8 cellular contexts compared by ENCODE assay signal in the genomic region with DNA sequence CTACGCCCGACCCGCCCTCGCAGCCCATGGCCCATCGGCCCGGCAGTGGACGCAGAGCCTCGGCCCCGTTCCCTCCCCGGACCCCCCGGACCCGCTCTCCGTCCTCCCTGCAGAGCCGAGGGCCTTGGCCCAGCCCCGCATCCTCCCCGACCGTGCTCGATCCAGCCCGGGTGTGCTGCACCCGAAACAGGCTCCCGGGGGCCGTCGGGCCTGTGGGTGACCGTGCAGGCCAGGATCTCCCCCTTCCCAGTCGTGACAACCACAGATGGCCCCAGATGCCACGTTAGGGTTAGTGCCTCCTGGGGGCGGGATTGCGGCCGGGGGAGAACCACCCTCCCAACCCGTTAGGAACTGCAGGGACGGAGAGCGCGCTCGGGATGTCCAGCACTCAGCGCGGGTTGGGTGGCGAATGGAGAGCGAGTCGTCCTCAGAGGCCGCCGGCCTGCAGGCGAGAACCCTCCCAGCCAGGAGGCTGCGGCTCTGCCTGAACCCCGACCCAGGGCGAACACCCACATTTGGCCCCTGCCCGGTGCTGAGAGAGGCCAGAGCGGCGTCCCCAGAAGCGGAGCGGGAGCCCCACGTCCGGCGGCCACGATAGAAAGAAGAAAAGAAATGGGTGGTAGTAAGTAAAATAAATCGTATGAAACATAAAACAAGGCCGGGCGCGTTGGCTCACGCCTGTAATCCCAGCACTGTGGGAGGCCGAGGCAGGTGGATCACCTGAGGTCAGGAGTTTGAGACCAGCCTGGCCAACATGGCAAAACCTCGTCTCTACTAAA. TPM values are rescaled to one million over a fixed set of nuclear protein-coding genes. Genes with fewer than 3 reads are reported as not detected.
A peak's percentile ranks its signal among the peaks of the same experiment; 100 is the strongest.
DNase-seq lines count a peak whose midpoint lies in the region; ATAC-seq and TF ChIP-seq lines count a peak whose summit lies in the region.

No MANE protein-coding gene starts in this region.

- H3K9me3 ChIP-seq in Caco-2 = no peaks in the 10 kb centered on the region
- H3K9me3 ChIP-seq in right atrium auricular region = no peaks in the 10 kb centered on the region

- H3K4me1 ChIP-seq in Caco-2 (peaks cover 5% of the 10 kb centered on the region; the same call in 1 of the 2 replicates), right atrium auricular region (peaks cover 0 to 8% of the 10 kb centered on the region in 2 donors)

- peak overlapping the region; percentile 56 for H3K4me3 ChIP-seq in Caco-2 (ENCODE audit: low read depth, low read length)
- H3K4me3 ChIP-seq in right atrium auricular region = peak overlapping the region; percentile 70 to 94

- H3K27ac Mint-ChIP-seq in Caco-2 (ENCODE audit: unreplicated experiment) (peak overlapping the region; percentile 55), HFFc6 (peak overlapping the region; percentile 54)
- H3K27ac Mint-ChIP-seq in activated naive CD8-positive, alpha-beta T cell treated with anti-CD3 and anti-CD28 coated beads, Interleukin-2, amount 10 ng/mL, durations not matched to agents 7 days and 5 days = peak overlapping the region; percentile 65

- H3K27me3 ChIP-seq in Caco-2 (replicated peaks; ENCODE audit: control insufficient read depth, insufficient read depth, low read length) (no peaks in the 10 kb centered on the region), right atrium auricular region (no peaks in the 10 kb centered on the region)

- CTCF ChIA-PET in Caco-2 (lab: Charles Lee) = interaction anchor here (0.6 to 1.6 kb wide), 3 partner anchors 17 to 294 kb away, joined by 3 to 13 read pairs (median 3); a partner anchor contains a TSS

- intact Hi-C loops in Caco-2 (cut with micrococcal nuclease; ENCODE audit: unreplicated experiment) (loop anchor here (1.0 kb wide), 1 partner anchor 18 kb away; a partner anchor contains a TSS), sciatic nerve (cut with DNase I) (no loop called here)

- no TSS peak for BruUV-seq in Caco-2 (replicated peaks; lab: Mats Ljungman, UMichigan)

- H3K4me1 Mint-ChIP-seq in Caco-2 (ENCODE audit: low read depth, unreplicated experiment) (peaks cover 7% of the 10 kb centered on the region), HFFc6 (ENCODE audit: low read depth) (peaks cover 6% of the 10 kb centered on the region; the same call in 1 of the 2 replicates)
- peaks cover 5% of the 10 kb centered on the region for H3K4me1 Mint-ChIP-seq in activated naive CD8-positive, alpha-beta T cell treated with anti-CD3 and anti-CD28 coated beads, Interleukin-2, amount 10 ng/mL, durations not matched to agents 7 days and 5 days

- H3K27ac ChIP-seq in right atrium auricular region = peak overlapping the region; percentile 86 to 94

- POLR2A ChIA-PET in Caco-2 (lab: Charles Lee) = interaction anchor here (0.6 to 0.9 kb wide), 2 partner anchors 17 to 967 kb away, joined by 3 to 8 read pairs; a partner anchor contains a TSS
- POLR2A ChIA-PET in activated naive CD8-positive, alpha-beta T cell treated with anti-CD3 and anti-CD28 coated beads, Interleukin-2, amount 10 ng/mL, durations not matched to agents 7 days and 5 days (lab: Charles Lee) = interaction anchor here (0.7 to 2.7 kb wide), 7 partner anchors 15 to 44 kb away, joined by 3 to 32 read pairs (median 7); a partner anchor contains a TSS

- DNase-seq in Caco-2 (peak in 1 of 2 experiments; percentile 32), HFFc6 (no peak), right atrium auricular region (ENCODE audit: low spot score) (no peak), sciatic nerve (ENCODE audit: low spot score) (peak; percentile 78), NCI-H1930 (lab: John Stamatoyannopoulos, UW) (no peak)
- DNase-seq in activated naive CD8-positive, alpha-beta T cell treated with anti-CD3 and anti-CD28 coated beads, Interleukin-2, amount 10 ng/mL, durations not matched to agents 7 days and 5 days = no peak

- TF ChIP-seq CTCF in Caco-2 (IDR thresholded peaks at IDR 0.05; ENCODE audit: insufficient read depth in 1 of 2, low read depth in 1 of 2, low read length in 1 of 2, severe bottlenecking in 1 of 2, unreplicated experiment in 1 of 2) (no peak), HFFc6 (IDR thresholded peaks at IDR 0.05) (no peak; the same call in 1 of the 2 replicates), right atrium auricular region (IDR thresholded peaks at IDR 0.05) (no peak)

- H3K36me3 Mint-ChIP-seq in Caco-2 (ENCODE audit: insufficient read depth, unreplicated experiment) (peaks cover 19% of the 10 kb centered on the region), HFFc6 (ENCODE audit: low read depth) (peaks cover 9% of the 10 kb centered on the region; the same call in 1 of the 2 replicates)
- peaks cover 2% of the 10 kb centered on the region for H3K36me3 Mint-ChIP-seq in activated naive CD8-positive, alpha-beta T cell treated with anti-CD3 and anti-CD28 coated beads, Interleukin-2, amount 10 ng/mL, durations not matched to agents 7 days and 5 days

- H3K4me3 Mint-ChIP-seq in Caco-2 (ENCODE audit: unreplicated experiment) = peak overlapping the region; percentile 72
- peak overlapping the region; percentile 83 for H3K4me3 Mint-ChIP-seq in HFFc6
- H3K4me3 Mint-ChIP-seq in activated naive CD8-positive, alpha-beta T cell treated with anti-CD3 and anti-CD28 coated beads, Interleukin-2, amount 10 ng/mL, durations not matched to agents 7 days and 5 days = peak overlapping the region; percentile 81

- H3K27me3 Mint-ChIP-seq in Caco-2 (ENCODE audit: insufficient read depth, unreplicated experiment) (no peaks in the 10 kb centered on the region), HFFc6 (ENCODE audit: insufficient read depth) (peaks cover 5% of the 10 kb centered on the region)
- H3K27me3 Mint-ChIP-seq in activated naive CD8-positive, alpha-beta T cell treated with anti-CD3 and anti-CD28 coated beads, Interleukin-2, amount 10 ng/mL, durations not matched to agents 7 days and 5 days = peaks cover 2% of the 10 kb centered on the region

- peaks cover 11% of the 10 kb centered on the region for H3K9me3 Mint-ChIP-seq in Caco-2 (ENCODE audit: unreplicated experiment)
- H3K9me3 Mint-ChIP-seq in HFFc6 = peaks cover 12% of the 10 kb centered on the region
- H3K9me3 Mint-ChIP-seq in activated naive CD8-positive, alpha-beta T cell treated with anti-CD3 and anti-CD28 coated beads, Interleukin-2, amount 10 ng/mL, durations not matched to agents 7 days and 5 days = no peaks in the 10 kb centered on the region

- no peaks in the 10 kb centered on the region for H3K36me3 ChIP-seq in Caco-2 (ENCODE audit: control insufficient read depth, insufficient read depth, low read length)
- H3K36me3 ChIP-seq in right atrium auricular region = no peaks in the 10 kb centered on the region

- ATAC-seq in activated naive CD8-positive, alpha-beta T cell treated with anti-CD3 and anti-CD28 coated beads, Interleukin-2, amount 10 ng/mL, durations not matched to agents 7 days and 5 days (ENCODE audit: low read depth) = peak; percentile 34
- ATAC-seq in sciatic nerve = peak; percentile 45
- ATAC-seq in GM18868 (IDR thresholded peaks at IDR 0.05; ENCODE audit: unreplicated experiment) = no peak
- no peak for ATAC-seq in HG02884 (IDR thresholded peaks at IDR 0.05; ENCODE audit: unreplicated experiment)

RNA-seq across cellular contexts. Expression of a gene that starts 6.7 kb away (rescaled TPM):
- total RNA-seq in Caco-2 (2022) = 0.73 and 1.3 TPM in 2 replicates
- total RNA-seq in HFFc6 (2021; fragmentation: NEBNext Ultra II Directional; extraction: Animal tissue kit (Norgen Biotek cat#: 25700)) = under 1 TPM; 0.11 to 0.47 (median 0.21) TPM
- 1 to 10 TPM in 1 of 2 experiments, under 1 TPM in 1; 0.44 to 1.0 TPM for total RNA-seq in activated naive CD8-positive, alpha-beta T cell treated with anti-CD3 and anti-CD28 coated beads, Interleukin-2, amount 10 ng/mL, durations not matched to agents 7 days and 5 days
- not detected for total RNA-seq in right atrium auricular region
- total RNA-seq in sciatic nerve = 1.1 TPM

RNA-seq across cellular contexts. Expression of a gene that starts 17.7 kb away (rescaled TPM):
- total RNA-seq in Caco-2 (2022) = 11.5 and 14.9 TPM in 2 replicates
- total RNA-seq in HFFc6 (2021; fragmentation: NEBNext Ultra II Directional; extraction: Animal tissue kit (Norgen Biotek cat#: 25700)) = 10 to 100 TPM; 20.2 to 24.7 (median 21.1) TPM
- total RNA-seq in activated naive CD8-positive, alpha-beta T cell treated with anti-CD3 and anti-CD28 coated beads, Interleukin-2, amount 10 ng/mL, durations not matched to agents 7 days and 5 days = 10 to 100 TPM; 27.0 to 27.2 TPM
- total RNA-seq in right atrium auricular region = 10 to 100 TPM; 30.3 to 33.2 TPM
- 18.5 TPM for total RNA-seq in sciatic nerve

RNA-seq across cellular contexts. Expression of a gene that starts 28.8 kb away (rescaled TPM):
- total RNA-seq in Caco-2 (2022) = 1.3 and 2.4 TPM in 2 replicates
- total RNA-seq in HFFc6 (2021; fragmentation: NEBNext Ultra II Directional; extraction: Animal tissue kit (Norgen Biotek cat#: 25700)) = not detected
- under 1 TPM; 0.40 to 0.53 TPM for total RNA-seq in activated naive CD8-positive, alpha-beta T cell treated with anti-CD3 and anti-CD28 coated beads, Interleukin-2, amount 10 ng/mL, durations not matched to agents 7 days and 5 days
- 10 to 100 TPM in 1 of 2 donors, 1 to 10 TPM in 1; 9.6 to 26.8 TPM for total RNA-seq in right atrium auricular region
- total RNA-seq in sciatic nerve = 31.6 TPM

RNA-seq across cellular contexts. Expression of a gene that starts 42.0 kb away (rescaled TPM):
- total RNA-seq in Caco-2 (2022) = 129 and 133 TPM in 2 replicates
- 10 to 100 TPM; 63.8 to 79.9 (median 64.6) TPM for total RNA-seq in HFFc6 (2021; fragmentation: NEBNext Ultra II Directional; extraction: Animal tissue kit (Norgen Biotek cat#: 25700))
- 10 to 100 TPM; 49.2 to 51.5 TPM for total RNA-seq in activated naive CD8-positive, alpha-beta T cell treated with anti-CD3 and anti-CD28 coated beads, Interleukin-2, amount 10 ng/mL, durations not matched to agents 7 days and 5 days
- 10 to 100 TPM; 55.8 to 75.0 TPM for total RNA-seq in right atrium auricular region
- total RNA-seq in sciatic nerve = 40.2 TPM

RNA-seq across cellular contexts. Expression of a gene that starts 54.2 kb away (rescaled TPM):
- total RNA-seq in Caco-2 (2022) (0.35 TPM in 1 of 2 replicates, not detected in the other), right atrium auricular region (under 1 TPM in 1 of 2 donors, not detected in 1; 0.79 TPM), sciatic nerve (1.4 TPM)
- total RNA-seq in HFFc6 (2021; fragmentation: NEBNext Ultra II Directional; extraction: Animal tissue kit (Norgen Biotek cat#: 25700)) = under 1 TPM in 1 of 6 experiments, not detected in 5; 0.24 TPM
- 10 to 100 TPM; 81.5 to 84.5 TPM for total RNA-seq in activated naive CD8-positive, alpha-beta T cell treated with anti-CD3 and anti-CD28 coated beads, Interleukin-2, amount 10 ng/mL, durations not matched to agents 7 days and 5 days

Comparison
In these comparisons a context has a peak if more than half of its experiments do, and no peak if none do; other contexts are left out.
1. ATAC-seq: peak in activated naive CD8-positive, alpha-beta T cell treated with anti-CD3 and anti-CD28 coated beads, Interleukin-2, amount 10 ng/mL, durations not matched to agents 7 days and 5 days (single experiment) and sciatic nerve (single experiment); none in GM18868 (single experiment) and HG02884 (single experiment).
2. Peak in every context shown above with its lines, with median percentiles within 50 percentile points of each other: H3K27ac Mint-ChIP-seq and H3K4me3 Mint-ChIP-seq.